Comparison of ENCODE assay signal across 7 cellular contexts in the genomic region with DNA sequence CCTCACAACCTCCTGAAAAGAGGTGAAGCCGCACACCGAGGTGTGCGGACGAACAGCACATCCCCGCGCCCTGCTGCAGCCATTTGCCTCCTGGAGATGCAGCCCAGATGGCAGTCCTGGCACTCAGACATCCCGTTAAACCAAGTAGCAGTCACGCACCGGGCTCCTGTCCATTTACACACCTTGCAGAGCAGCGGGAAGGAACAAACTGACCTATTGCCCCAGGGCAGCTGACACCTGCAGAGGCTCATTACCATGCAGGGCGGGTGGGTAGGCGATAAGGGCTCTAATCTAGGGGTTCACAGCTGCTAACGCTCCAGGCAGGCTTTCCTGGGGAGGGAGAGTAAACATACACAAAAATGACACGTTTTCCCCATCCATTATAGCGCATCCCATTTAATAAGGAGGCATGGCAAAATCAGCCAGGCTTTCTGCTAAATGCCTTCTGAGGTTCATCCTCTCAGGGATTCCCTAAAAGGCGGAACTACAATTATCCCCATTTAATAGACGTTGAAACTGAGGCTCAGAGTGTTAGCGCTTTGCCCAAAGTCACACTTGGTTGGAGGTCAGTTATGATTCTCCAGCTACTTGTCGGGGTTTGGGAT. TPM values are rescaled to one million over a fixed set of nuclear protein-coding genes. Genes with fewer than 3 reads are reported as not detected.
DNase-seq lines count a peak whose midpoint lies in the region; ATAC-seq, FAIRE-seq and TF ChIP-seq lines count a peak whose summit lies in the region.

No MANE protein-coding gene starts in this region.

- H3K36me3 ChIP-seq in neutrophil, result peaks cover 31% of the 10 kb centered on the region

- no peaks in the 10 kb centered on the region for H3K9me3 Mint-ChIP-seq in endothelial cell (ENCODE audit: unreplicated experiment)

- peaks cover 36% of the 10 kb centered on the region for H3K27me3 Mint-ChIP-seq in endothelial cell (ENCODE audit: unreplicated experiment)

- no peak for ATAC-seq in GM18870 (IDR thresholded peaks at IDR 0.05; ENCODE audit: unreplicated experiment)

- H3K4me3 Mint-ChIP-seq in endothelial cell (ENCODE audit: unreplicated experiment), result peak overlapping the region; percentile 85

- peaks cover 33% of the 10 kb centered on the region for H3K4me1 Mint-ChIP-seq in endothelial cell (ENCODE audit: unreplicated experiment)

- TF ChIP-seq CTCF in endothelial cell (IDR thresholded peaks at IDR 0.05; ENCODE audit: unreplicated experiment) (no peak), neutrophil (IDR thresholded peaks at IDR 0.05) (no peak)

- FAIRE-seq in H54 (lab: Jason Lieb, UNC), result no peak

- peak overlapping the region; percentile 76 to 99 for H3K4me3 ChIP-seq in neutrophil (ENCODE audit: low read depth in 1 of 2, low read length in 1 of 2)

- DNase-seq in H54 (ENCODE audit: insufficient read length, low spot score) (no peak), RKO (ENCODE audit: low spot score) (peak; percentile 55), endothelial cell (ENCODE audit: low spot score) (no peak), NCI-H1092 treated with DMSO at 0.1 percent for 48 hours (lab: John Stamatoyannopoulos, UW) (no peak), DMS153 (lab: John Stamatoyannopoulos, UW) (no peak)

- no peaks in the 10 kb centered on the region for H3K27me3 ChIP-seq in neutrophil

- H3K27ac Mint-ChIP-seq in endothelial cell (ENCODE audit: unreplicated experiment), result peak overlapping the region; percentile 67

- peaks cover 79% of the 10 kb centered on the region in 2 experiments for H3K4me1 ChIP-seq in neutrophil (ENCODE audit: control insufficient read depth in 1 of 2, insufficient read depth in 1 of 2, low read depth in 1 of 2, low read length in 1 of 2)

- 0 out of 2 replicates have a peak, but pooled peaks have one; percentile 13 for TF ChIP-seq POLR2A in H54 (IDR thresholded peaks at IDR 0.05; ENCODE audit: low read depth, low read length)

- no peaks in the 10 kb centered on the region for H3K36me3 Mint-ChIP-seq in endothelial cell (ENCODE audit: low read depth, unreplicated experiment)

- H3K9me3 ChIP-seq in neutrophil, result no peaks in the 10 kb centered on the region

- H3K27ac ChIP-seq in neutrophil, result peak overlapping the region; percentile 95

RNA-seq across cellular contexts. Expression of gene EHBP1L1, which starts 0.8 kb away (rescaled TPM):
- total RNA-seq in endothelial cell (ENCODE audit: unreplicated experiment), result 4.7 TPM

RNA-seq across cellular contexts. Expression of gene FAM89B, which starts 2.7 kb away (rescaled TPM):
- total RNA-seq in endothelial cell (ENCODE audit: unreplicated experiment), result 44.7 TPM

RNA-seq across cellular contexts. Expression of gene ZNRD2, which starts 4.8 kb away (rescaled TPM):
- total RNA-seq in endothelial cell (ENCODE audit: unreplicated experiment), result 37.4 TPM

RNA-seq across cellular contexts. Expression of gene LTBP3, which starts 16.9 kb away (rescaled TPM):
- total RNA-seq in endothelial cell (ENCODE audit: unreplicated experiment), result 1.7 TPM

RNA-seq across cellular contexts. Expression of gene KCNK7, which starts 20.5 kb away (rescaled TPM):
- total RNA-seq in endothelial cell (ENCODE audit: unreplicated experiment), result 2.0 TPM
